29 cellular contexts compared by ENCODE assay signal in the genomic region with DNA sequence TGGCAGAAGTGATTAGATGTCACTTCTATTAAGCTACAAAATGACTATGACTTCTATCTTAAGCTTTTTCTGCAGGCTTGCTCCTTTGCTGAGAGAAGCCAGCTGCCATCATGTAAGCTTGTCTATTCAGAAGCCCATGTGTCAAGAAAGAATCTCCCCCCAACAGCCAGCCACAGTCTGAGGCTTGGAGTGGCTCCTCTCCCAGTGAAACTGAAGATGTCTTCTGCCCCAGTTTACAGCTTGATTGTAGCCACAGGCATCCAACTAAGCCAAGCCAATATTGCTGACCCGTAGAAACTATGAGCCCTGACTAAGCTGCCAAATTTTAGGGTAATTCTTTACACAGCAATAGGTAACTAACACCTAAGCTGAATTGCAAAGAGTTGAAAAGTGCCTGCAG.
"Had no signal": no experiment of that assay in that cellular context is flagged by ENCODE, and none has a peak within 500 bp of the region (broad histone marks: within the 10 kb centered on the region; RNA-seq: fewer than 3 reads in every experiment).

No MANE protein-coding gene starts in this region.

- H3K4me3 ChIP-seq: colonic mucosa, heart right ventricle, left lung, mucosa of descending colon, ovary, psoas muscle, sigmoid colon, skin epidermis, spleen, thoracic aorta, transverse colon, upper lobe of right lung, vagina had no signal

- H3K27ac ChIP-seq: colonic mucosa, epithelial cell of prostate, foreskin keratinocyte, heart right ventricle, left lung, ovary, psoas muscle, sigmoid colon, skin epidermis, spleen, thoracic aorta, transverse colon, upper lobe of right lung, vagina had no signal

- H3K4me1 ChIP-seq: colonic mucosa, foreskin keratinocyte, heart right ventricle, left lung, psoas muscle, sigmoid colon, spleen, transverse colon, upper lobe of right lung, vagina had no signal

- H3K9me3 ChIP-seq: colonic mucosa, mucosa of descending colon, ovary, psoas muscle, sigmoid colon, thoracic aorta, upper lobe of right lung, vagina had no signal

- H3K27me3 ChIP-seq: colonic mucosa, left lung, ovary, sigmoid colon, transverse colon, upper lobe of right lung, vagina had no signal

- DNase-seq: colonic mucosa; effector CD8-positive, alpha-beta T cell; endodermal cell; foreskin keratinocyte; glutamatergic neuron; heart right ventricle; hippocampal formation; left cardiac atrium; left lung; mesenchymal stem cell; mucosa of descending colon; naive thymus-derived CD8-positive, alpha-beta T cell; nephron progenitor cell; occipital lobe; ovary; posterior cingulate gyrus; psoas muscle; right cardiac atrium; sigmoid colon; spleen; stimulated activated CD4-positive, alpha-beta T cell treated with anti-CD3 and anti-CD28 coated beads, Interleukin-4, amount 100 ng/mL, for 4 hours; stimulated activated naive B cell treated with anti-CD40 and anti-IgM and Interleukin-4, amounts not matched to agents 10 μg/mL and 1 μg/mL and 100 μg/mL, for 72 hours; transverse colon; upper lobe of right lung had no signal

- ATAC-seq: esophagus mucosa; heart right ventricle; left cardiac atrium; left lung; mucosa of descending colon; naive thymus-derived CD8-positive, alpha-beta T cell; right cardiac atrium; stimulated activated naive B cell treated with anti-CD40 and anti-IgM and Interleukin-4, amounts not matched to agents 10 μg/mL and 1 μg/mL and 100 μg/mL, for 72 hours; upper lobe of right lung had no signal

- H3K36me3 ChIP-seq: colonic mucosa, heart right ventricle, left lung, ovary, sigmoid colon, spleen, thoracic aorta, transverse colon, upper lobe of right lung, vagina had no signal
